In the genomic region with DNA sequence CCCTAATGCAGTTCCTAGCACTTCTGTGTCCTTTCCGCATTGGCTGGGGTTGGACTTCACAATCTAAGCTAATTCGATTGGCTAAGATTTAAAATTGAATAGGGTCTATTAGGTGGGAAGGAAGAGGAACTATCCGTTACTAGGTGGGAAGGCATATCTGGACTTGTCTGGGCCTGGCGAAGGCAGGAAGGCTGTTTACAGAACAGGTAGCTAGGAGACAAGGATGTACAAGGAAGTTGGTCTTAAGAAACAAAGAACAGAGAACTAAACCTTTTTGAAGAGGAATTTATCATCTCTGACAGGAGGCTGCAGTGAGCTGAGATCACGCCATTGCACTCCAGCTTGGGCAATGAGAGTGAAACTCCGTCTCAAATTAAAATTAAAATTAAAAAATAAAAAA, we compare ENCODE assay signal across 23 cellular contexts.
"Had no signal": no experiment of that assay in that cellular context is flagged by ENCODE, and none has a peak within 500 bp of the region (broad histone marks: within the 10 kb centered on the region; RNA-seq: fewer than 3 reads in every experiment).

No MANE protein-coding gene starts in this region.

- H3K4me3 Mint-ChIP-seq: immature natural killer cell; naive B cell; nephron; stimulated activated memory B cell treated with anti-CD40 and anti-IgM and Interleukin-4, amounts not matched to agents 10 μg/mL and 1 μg/mL and 100 μg/mL, for 72 hours; stimulated activated naive CD8-positive, alpha-beta T cell treated with anti-CD3 and anti-CD28 coated beads, Interleukin-15, Interleukin-2, amounts not matched to agents 100 ng/mL and 50 ng/mL, for 24 hours had no signal

- H3K9me3 ChIP-seq: colonic mucosa, esophagus muscularis mucosa, left ventricle myocardium inferior, lower lobe of right lung, psoas muscle, right lobe of liver, spleen, tibial artery had no signal

- H3K4me3 ChIP-seq: colonic mucosa, esophagus muscularis mucosa, left ventricle myocardium inferior, lower lobe of right lung, psoas muscle, right lobe of liver, spleen, tibial artery had no signal

- H3K27me3 ChIP-seq: colonic mucosa, esophagus muscularis mucosa, right lobe of liver, tibial artery had no signal

- H3K4me1 Mint-ChIP-seq: immature natural killer cell; naive B cell; nephron; stimulated activated memory B cell treated with anti-CD40 and anti-IgM and Interleukin-4, amounts not matched to agents 10 μg/mL and 1 μg/mL and 100 μg/mL, for 72 hours had no signal

- H3K27ac ChIP-seq: colonic mucosa, esophagus muscularis mucosa, left ventricle myocardium inferior, lower lobe of right lung, psoas muscle, right lobe of liver, spleen, tibial artery had no signal

- H3K27ac Mint-ChIP-seq: immature natural killer cell; nephron; stimulated activated memory B cell treated with anti-CD40 and anti-IgM and Interleukin-4, amounts not matched to agents 10 μg/mL and 1 μg/mL and 100 μg/mL, for 72 hours; stimulated activated naive CD8-positive, alpha-beta T cell treated with anti-CD3 and anti-CD28 coated beads, Interleukin-15, Interleukin-2, amounts not matched to agents 100 ng/mL and 50 ng/mL, for 24 hours had no signal

- ATAC-seq: left cardiac atrium; lower lobe of right lung; psoas muscle; right lobe of liver; stimulated activated memory B cell treated with anti-CD40 and anti-IgM and Interleukin-4, amounts not matched to agents 10 μg/mL and 1 μg/mL and 100 μg/mL, for 72 hours had no signal

- H3K36me3 Mint-ChIP-seq: immature natural killer cell; stimulated activated memory B cell treated with anti-CD40 and anti-IgM and Interleukin-4, amounts not matched to agents 10 μg/mL and 1 μg/mL and 100 μg/mL, for 72 hours had no signal

- H3K27me3 Mint-ChIP-seq: stimulated activated naive CD8-positive, alpha-beta T cell treated with anti-CD3 and anti-CD28 coated beads, Interleukin-15, Interleukin-2, amounts not matched to agents 100 ng/mL and 50 ng/mL, for 24 hours had no signal

- H3K4me1 ChIP-seq: colonic mucosa, esophagus muscularis mucosa, left ventricle myocardium inferior, lower lobe of right lung, psoas muscle, right lobe of liver, spleen, tibial artery had no signal

- H3K36me3 ChIP-seq: colonic mucosa, left ventricle myocardium inferior, right lobe of liver, spleen had no signal

- DNase-seq: colonic mucosa; dermis blood vessel endothelial cell; foreskin fibroblast; immature natural killer cell; kidney; left cardiac atrium; left ventricle myocardium inferior; lower lobe of right lung; mesenchymal stem cell; midbrain; naive B cell; psoas muscle; retina; right lobe of liver; spleen; stimulated activated CD4-positive, alpha-beta T cell treated with anti-CD3 and anti-CD28 coated beads, Interleukin-15, amount 100 ng/mL, for 24 hours; stimulated activated CD4-positive, alpha-beta T cell treated with anti-CD3 and anti-CD28 coated beads, Interleukin-1b, Interleukin-23, amount 100 ng/mL, for 48 hours; stimulated activated CD4-positive, alpha-beta T cell treated with anti-CD3 and anti-CD28 coated beads, Interleukin-4, amount 100 ng/mL, for 24 hours; tibial artery had no signal

- H3K9me3 Mint-ChIP-seq: immature natural killer cell; nephron; stimulated activated naive CD8-positive, alpha-beta T cell treated with anti-CD3 and anti-CD28 coated beads, Interleukin-15, Interleukin-2, amounts not matched to agents 100 ng/mL and 50 ng/mL, for 24 hours had no signal
